Comparison of ENCODE assay signal across 1 cellular context in the genomic region with DNA sequence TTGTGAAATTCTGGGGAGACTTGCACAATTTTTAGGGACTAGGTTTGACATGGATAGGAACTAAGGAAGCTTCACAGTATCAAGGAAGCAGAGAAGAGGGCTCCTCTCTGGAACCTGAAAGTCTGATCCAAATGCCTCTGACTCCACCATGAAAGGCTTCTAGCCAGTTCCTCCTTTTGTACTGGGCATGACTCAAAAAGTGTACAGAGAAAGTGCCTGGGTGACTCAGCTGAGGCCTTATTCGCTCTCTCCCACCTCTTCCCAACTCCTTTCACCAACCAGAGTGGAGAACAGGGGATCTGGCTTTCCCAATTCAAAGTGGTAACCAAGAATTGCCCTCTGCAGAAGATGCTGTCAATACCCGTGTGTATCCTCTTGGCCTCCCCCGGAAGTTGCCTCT.
A peak's percentile ranks its signal among the peaks of the same experiment; 100 is the strongest.
TF ChIP-seq lines count a peak whose summit lies in the region.

No MANE protein-coding gene starts in this region.

TF ChIP-seq in K562, 482 proteins besides CTCF, POLR2A, EP300 and RAD21 (continued from another document):
- TF ChIP-seq POLR3G (IDR thresholded peaks at IDR 0.05; ENCODE audit: extremely low read depth, insufficient read length, insufficient replicate concordance) (no peak), FOXJ3 (CRISPR knock-in tag; IDR thresholded peaks at IDR 0.05) (no peak), DMBX1 (CRISPR knock-in tag; IDR thresholded peaks at IDR 0.05; ENCODE audit: borderline replicate concordance) (no peak), MXI1 (IDR thresholded peaks at IDR 0.05; ENCODE audit: low read depth, low read length) (no peak), ZNF778 (CRISPR knock-in tag; IDR thresholded peaks at IDR 0.05) (no peak), CEBPG (CRISPR knock-in tag; IDR thresholded peaks at IDR 0.05) (no peak), CEBPG (tag; conservative IDR thresholded peaks at IDR 0.05 in 1 of 2, IDR thresholded peaks at IDR 0.05 in 1 of 2) (peak in 1 of 2 experiments; percentile 34; a peak in 1 of 4 replicates), POU5F1 (IDR thresholded peaks at IDR 0.05; ENCODE audit: borderline replicate concordance, low read depth, low read length, partially characterized antibody) (no peak), CBX5 (IDR thresholded peaks at IDR 0.05; ENCODE audit: borderline replicate concordance, low read depth) (no peak), FOSL1 (tag; conservative IDR thresholded peaks at IDR 0.05) (peak; percentile 59; the same call in 1 of the 2 replicates), CHD1 (IDR thresholded peaks at IDR 0.05; ENCODE audit: low read length) (no peak), ZNF197 (CRISPR knock-in tag; IDR thresholded peaks at IDR 0.05; ENCODE audit: low read depth) (no peak), GABPA (tag; conservative IDR thresholded peaks at IDR 0.05; ENCODE audit: low read depth) (no peak), NFXL1 (CRISPR knock-in tag; IDR thresholded peaks at IDR 0.05) (no peak), GATAD2B (IDR thresholded peaks at IDR 0.05; ENCODE audit: borderline replicate concordance) (no peak), SLC30A9 (CRISPR knock-in tag; IDR thresholded peaks at IDR 0.05) (no peak), CXXC5 (CRISPR knock-in tag; IDR thresholded peaks at IDR 0.05) (0 out of 2 replicates have a peak, but pooled peaks have one; percentile 10), RBM17 (IDR thresholded peaks at IDR 0.05; ENCODE audit: borderline replicate concordance, low read depth, low read length) (no peak)
- TF ChIP-seq, protein P1, sequence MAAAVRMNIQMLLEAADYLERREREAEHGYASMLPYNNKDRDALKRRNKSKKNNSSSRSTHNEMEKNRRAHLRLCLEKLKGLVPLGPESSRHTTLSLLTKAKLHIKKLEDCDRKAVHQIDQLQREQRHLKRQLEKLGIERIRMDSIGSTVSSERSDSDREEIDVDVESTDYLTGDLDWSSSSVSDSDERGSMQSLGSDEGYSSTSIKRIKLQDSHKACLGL (CRISPR knock-in tag; IDR thresholded peaks at IDR 0.05; ENCODE audit: borderline replicate concordance, poor library complexity, severe bottlenecking) = no peak
- TF ChIP-seq, protein P2, sequence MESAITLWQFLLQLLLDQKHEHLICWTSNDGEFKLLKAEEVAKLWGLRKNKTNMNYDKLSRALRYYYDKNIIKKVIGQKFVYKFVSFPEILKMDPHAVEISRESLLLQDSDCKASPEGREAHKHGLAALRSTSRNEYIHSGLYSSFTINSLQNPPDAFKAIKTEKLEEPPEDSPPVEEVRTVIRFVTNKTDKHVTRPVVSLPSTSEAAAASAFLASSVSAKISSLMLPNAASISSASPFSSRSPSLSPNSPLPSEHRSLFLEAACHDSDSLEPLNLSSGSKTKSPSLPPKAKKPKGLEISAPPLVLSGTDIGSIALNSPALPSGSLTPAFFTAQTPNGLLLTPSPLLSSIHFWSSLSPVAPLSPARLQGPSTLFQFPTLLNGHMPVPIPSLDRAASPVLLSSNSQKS (CRISPR knock-in tag; IDR thresholded peaks at IDR 0.05) = no peak
- TF ChIP-seq, protein P3, sequence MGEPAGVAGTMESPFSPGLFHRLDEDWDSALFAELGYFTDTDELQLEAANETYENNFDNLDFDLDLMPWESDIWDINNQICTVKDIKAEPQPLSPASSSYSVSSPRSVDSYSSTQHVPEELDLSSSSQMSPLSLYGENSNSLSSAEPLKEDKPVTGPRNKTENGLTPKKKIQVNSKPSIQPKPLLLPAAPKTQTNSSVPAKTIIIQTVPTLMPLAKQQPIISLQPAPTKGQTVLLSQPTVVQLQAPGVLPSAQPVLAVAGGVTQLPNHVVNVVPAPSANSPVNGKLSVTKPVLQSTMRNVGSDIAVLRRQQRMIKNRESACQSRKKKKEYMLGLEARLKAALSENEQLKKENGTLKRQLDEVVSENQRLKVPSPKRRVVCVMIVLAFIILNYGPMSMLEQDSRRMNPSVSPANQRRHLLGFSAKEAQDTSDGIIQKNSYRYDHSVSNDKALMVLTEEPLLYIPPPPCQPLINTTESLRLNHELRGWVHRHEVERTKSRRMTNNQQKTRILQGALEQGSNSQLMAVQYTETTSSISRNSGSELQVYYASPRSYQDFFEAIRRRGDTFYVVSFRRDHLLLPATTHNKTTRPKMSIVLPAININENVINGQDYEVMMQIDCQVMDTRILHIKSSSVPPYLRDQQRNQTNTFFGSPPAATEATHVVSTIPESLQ (CRISPR knock-in tag; IDR thresholded peaks at IDR 0.05) = no peak
- TF ChIP-seq, protein P4, sequence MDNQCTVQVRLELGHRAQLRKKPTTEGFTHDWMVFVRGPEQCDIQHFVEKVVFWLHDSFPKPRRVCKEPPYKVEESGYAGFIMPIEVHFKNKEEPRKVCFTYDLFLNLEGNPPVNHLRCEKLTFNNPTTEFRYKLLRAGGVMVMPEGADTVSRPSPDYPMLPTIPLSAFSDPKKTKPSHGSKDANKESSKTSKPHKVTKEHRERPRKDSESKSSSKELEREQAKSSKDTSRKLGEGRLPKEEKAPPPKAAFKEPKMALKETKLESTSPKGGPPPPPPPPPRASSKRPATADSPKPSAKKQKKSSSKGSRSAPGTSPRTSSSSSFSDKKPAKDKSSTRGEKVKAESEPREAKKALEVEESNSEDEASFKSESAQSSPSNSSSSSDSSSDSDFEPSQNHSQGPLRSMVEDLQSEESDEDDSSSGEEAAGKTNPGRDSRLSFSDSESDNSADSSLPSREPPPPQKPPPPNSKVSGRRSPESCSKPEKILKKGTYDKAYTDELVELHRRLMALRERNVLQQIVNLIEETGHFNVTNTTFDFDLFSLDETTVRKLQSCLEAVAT (IDR thresholded peaks at IDR 0.05) = no peak
